19 cellular contexts compared by ENCODE assay signal in the genomic region with DNA sequence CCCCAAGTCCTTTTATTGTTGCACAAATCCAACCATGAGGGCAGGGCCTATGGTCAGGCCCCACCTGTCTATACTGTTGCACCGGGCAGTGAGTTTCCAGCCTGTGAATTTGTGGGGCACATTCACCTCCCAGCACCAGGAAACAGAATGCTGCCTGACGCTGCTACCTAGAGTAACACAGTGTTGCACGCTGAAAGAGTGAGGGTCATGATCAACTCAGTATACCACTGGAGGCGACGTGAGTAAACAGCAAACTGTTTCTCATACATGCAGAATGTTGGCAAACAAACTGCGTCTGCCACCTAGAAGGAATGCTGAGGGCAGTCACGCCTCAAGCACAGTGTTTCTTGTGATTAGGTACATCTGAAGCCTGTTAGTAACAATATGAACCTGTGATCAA. TPM values are rescaled to one million over a fixed set of nuclear protein-coding genes. Genes with fewer than 3 reads are reported as not detected.
A peak's percentile ranks its signal among the peaks of the same experiment; 100 is the strongest.
DNase-seq lines count a peak whose midpoint lies in the region; ATAC-seq and TF ChIP-seq lines count a peak whose summit lies in the region.
"Had no signal": no experiment of that assay in that cellular context is flagged by ENCODE, and none has a peak within 500 bp of the region (broad histone marks: within the 10 kb centered on the region; RNA-seq: fewer than 3 reads in every experiment).

No MANE protein-coding gene starts in this region.

- POLR2A ChIA-PET in Panc1 (lab: Charles Lee): interaction anchor here (0.6 kb wide), 1 partner anchor 46 kb away, joined by 4 read pairs; no protein-coding TSS in a partner anchor

- intact Hi-C loops in Panc1 (cut with micrococcal nuclease; ENCODE audit: unreplicated experiment) (no loop called here), mucosa of descending colon (cut with DNase I, micrococcal nuclease) (no loop called here), sigmoid colon (cut with DNase I) (no loop called here)

- H3K27ac ChIP-seq in Panc1 (ENCODE audit: low read length) (no peak overlapping the region), sigmoid colon (no peak overlapping the region)
- H3K27ac ChIP-seq: BLaER1 treated with 17β-estradiol and CSF1 and Interleukin-3, amounts not matched to agents 10 nM and 100 nM had no signal

- H3K27me3 ChIP-seq in Panc1 (ENCODE audit: control insufficient read depth, insufficient read depth, low read length) (no peaks in the 10 kb centered on the region), sigmoid colon (no peaks in the 10 kb centered on the region)
- H3K27me3 ChIP-seq: BLaER1 treated with 17β-estradiol and CSF1 and Interleukin-3, amounts not matched to agents 10 nM and 100 nM had no signal

- WGBS in sigmoid colon, 2 donors: 45 to 69% methylated on average over 7 of the region's 7 CpGs

- no peak for TF ChIP-seq POLR2A in sigmoid colon (IDR thresholded peaks at IDR 0.05)

- ATAC-seq in Panc1 (peak; percentile 40; the same call in 1 of the 2 replicates), mucosa of descending colon (peak; percentile 22)
- ATAC-seq in effector memory CD8-positive, alpha-beta T cell (replicated peaks): peak; percentile 53
- ATAC-seq: GM12878 had no signal

- CTCF ChIA-PET in Panc1 (lab: Charles Lee): no interaction called here

- H3K4me1 ChIP-seq in Panc1 (ENCODE audit: control insufficient read depth, insufficient read depth, low read length) (0 out of 2 replicates have a peak, but pooled peaks cover 4% of the 10 kb centered on the region), mucosa of descending colon (ENCODE audit: low read depth) (no peaks in the 10 kb centered on the region), sigmoid colon (no peaks in the 10 kb centered on the region)
- H3K4me1 ChIP-seq: BLaER1 treated with 17β-estradiol and CSF1 and Interleukin-3, amounts not matched to agents 10 nM and 100 nM had no signal

- no peaks in the 10 kb centered on the region for H3K9me3 ChIP-seq in Panc1 (ENCODE audit: control insufficient read depth, insufficient read depth, low read depth, low read length)
- no peaks in the 10 kb centered on the region for H3K9me3 ChIP-seq in mucosa of descending colon
- H3K9me3 ChIP-seq in sigmoid colon: no peaks in the 10 kb centered on the region

- H3K4me1 Mint-ChIP-seq in effector memory CD8-positive, alpha-beta T cell (ENCODE audit: low read depth in 2 of 2): peaks cover 4 to 6% of the 10 kb centered on the region in 2 donors

- peak overlapping the region; percentile 92 to 98 for H3K27ac Mint-ChIP-seq in effector memory CD8-positive, alpha-beta T cell

- no TSS peak for BruUV-seq in Panc1 (replicated peaks; lab: Mats Ljungman, UMichigan)

- TF ChIP-seq CTCF in Panc1 (IDR thresholded peaks at IDR 0.05) (no peak), mucosa of descending colon (IDR thresholded peaks at IDR 0.05) (no peak), sigmoid colon (IDR thresholded peaks at IDR 0.05) (no peak)

- H3K4me3 Mint-ChIP-seq in effector memory CD8-positive, alpha-beta T cell: peak overlapping the region; percentile 53 to 71
- H3K4me3 Mint-ChIP-seq: CD4-positive, alpha-beta memory T cell had no signal

- TF ChIP-seq EP300 in sigmoid colon (IDR thresholded peaks at IDR 0.05): no peak

- no peaks in the 10 kb centered on the region for H3K36me3 ChIP-seq in Panc1 (ENCODE audit: control insufficient read depth, insufficient read depth, low read length)
- H3K36me3 ChIP-seq in mucosa of descending colon (ENCODE audit: low read depth): no peaks in the 10 kb centered on the region
- peaks cover 0 to 13% (median 9%) of the 10 kb centered on the region in 4 donors for H3K36me3 ChIP-seq in sigmoid colon

- DNase-seq in Panc1 (ENCODE audit: low read depth, low spot score): no peak
- peak in 1 of 3 experiments; percentile 11 for DNase-seq in effector memory CD8-positive, alpha-beta T cell
- no peak for DNase-seq in mucosa of descending colon
- peak; percentile 26 for DNase-seq in sigmoid colon
- no peak for DNase-seq in stimulated activated CD4-positive, alpha-beta T cell treated with anti-CD3 and anti-CD28 coated beads, Interleukin-1b, Interleukin-23, amount 100 ng/mL, for 48 hours
- DNase-seq in ACHN: no peak
- DNase-seq in NCI-H2107 (lab: John Stamatoyannopoulos, UW): no peak
- DNase-seq: CD4-positive, alpha-beta memory T cell; DND-41; Kasumi-1; NCI-H1694; NCI-H2081; NCI-H2171 treated with DMSO at 0.1 percent for 48 hours; NCI-H524 treated with DMSO at 0.1 percent for 48 hours; OCI-M1; Right ventricle myocardium superior had no signal

- H3K4me3 ChIP-seq in Panc1 (ENCODE audit: low read depth in 2 of 2, low read length in 2 of 2) (no peak overlapping the region), mucosa of descending colon (no peak overlapping the region), sigmoid colon (no peak overlapping the region)
- H3K4me3 ChIP-seq: BLaER1 treated with 17β-estradiol and CSF1 and Interleukin-3, amounts not matched to agents 10 nM and 100 nM; GM12878 had no signal

- H3K27me3 Mint-ChIP-seq in effector memory CD8-positive, alpha-beta T cell: peaks cover 15 to 27% of the 10 kb centered on the region in 2 donors

- H3K36me3 Mint-ChIP-seq in effector memory CD8-positive, alpha-beta T cell (ENCODE audit: insufficient read depth): peaks cover 6% of the 10 kb centered on the region

- in situ Hi-C loops in Panc1 (cut with HindIII; ENCODE audit: low pct_unique_long_range_greater_than_20kb, low sequenced_read_pairs): no loop called here
- in situ Hi-C loops in ACHN (cut with HindIII; ENCODE audit: low pct_ligation_motif_present, low pct_unique_long_range_greater_than_20kb, low sequenced_read_pairs): no loop called here

- no peaks in the 10 kb centered on the region for H3K9me3 Mint-ChIP-seq in effector memory CD8-positive, alpha-beta T cell

RNA-seq across cellular contexts. Expression of gene LRRC47, which starts 13.4 kb away (rescaled TPM):
- 51.0 TPM for total RNA-seq in Panc1 (2021; ENCODE audit: unreplicated experiment)
- polyA plus RNA-seq in Panc1 (2012; ENCODE audit: insufficient read length): 32.2 TPM
- total RNA-seq in mucosa of descending colon: 10 to 100 TPM; 33.2 to 58.9 (median 34.7) TPM
- 10 to 100 TPM; 26.7 to 36.4 (median 31.2) TPM for total RNA-seq in sigmoid colon
- 10 to 100 TPM; 11.4 to 25.9 (median 13.2) TPM for polyA plus RNA-seq in sigmoid colon

RNA-seq across cellular contexts. Expression of gene SMIM1, which starts 37.1 kb away (rescaled TPM):
- total RNA-seq in Panc1 (2021; ENCODE audit: unreplicated experiment) (35.5 TPM), mucosa of descending colon (10 to 100 TPM in 1 of 3 donors, 1 to 10 TPM in 2; 1.6 to 16.1 (median 2.6) TPM), sigmoid colon (1 to 10 TPM in 3 of 4 donors, not detected in 1; 6.1 to 8.6 (median 7.5) TPM)
- polyA plus RNA-seq in Panc1 (2012; ENCODE audit: insufficient read length): 37.1 TPM
- 10 to 100 TPM in 1 of 3 donors, 1 to 10 TPM in 2; 2.7 to 10.8 (median 3.7) TPM for polyA plus RNA-seq in sigmoid colon
- total RNA-seq: GM12878, MCF 10A had no signal

RNA-seq across cellular contexts. Expression of gene CEP104, which starts 47.3 kb away (rescaled TPM):
- 52.0 TPM for total RNA-seq in Panc1 (2021; ENCODE audit: unreplicated experiment)
- polyA plus RNA-seq in Panc1 (2012; ENCODE audit: insufficient read length): 45.1 TPM
- total RNA-seq in mucosa of descending colon: 10 to 100 TPM; 33.4 to 62.0 (median 36.1) TPM
- total RNA-seq in sigmoid colon: 10 to 100 TPM; 21.6 to 32.5 (median 25.3) TPM
- polyA plus RNA-seq in sigmoid colon: 10 to 100 TPM; 12.0 to 16.0 (median 12.9) TPM

RNA-seq across cellular contexts. Expression of gene DFFB, which starts 47.6 kb away (rescaled TPM):
- total RNA-seq in Panc1 (2021; ENCODE audit: unreplicated experiment): 3.0 TPM
- 3.0 TPM for polyA plus RNA-seq in Panc1 (2012; ENCODE audit: insufficient read length)
- 1 to 10 TPM; 7.6 to 9.2 (median 8.4) TPM for total RNA-seq in mucosa of descending colon
- 1 to 10 TPM; 2.9 to 7.4 (median 6.6) TPM for total RNA-seq in sigmoid colon
- 1 to 10 TPM; 1.8 to 9.0 (median 3.2) TPM for polyA plus RNA-seq in sigmoid colon

RNA-seq across cellular contexts. Expression of gene CCDC27, which starts 57.4 kb away (rescaled TPM):
- total RNA-seq in Panc1 (2021; ENCODE audit: unreplicated experiment) (not detected), mucosa of descending colon (not detected), sigmoid colon (not detected)
- 0.10 TPM for polyA plus RNA-seq in Panc1 (2012; ENCODE audit: insufficient read length)
- polyA plus RNA-seq in sigmoid colon: not detected
- total RNA-seq: CD4-positive, alpha-beta memory T cell; GM12878; MCF 10A; Right ventricle myocardium superior had no signal
- polyA plus RNA-seq: CD4-positive, alpha-beta memory T cell had no signal
